ENCODE assay signal across 26 cellular contexts in the genomic region with DNA sequence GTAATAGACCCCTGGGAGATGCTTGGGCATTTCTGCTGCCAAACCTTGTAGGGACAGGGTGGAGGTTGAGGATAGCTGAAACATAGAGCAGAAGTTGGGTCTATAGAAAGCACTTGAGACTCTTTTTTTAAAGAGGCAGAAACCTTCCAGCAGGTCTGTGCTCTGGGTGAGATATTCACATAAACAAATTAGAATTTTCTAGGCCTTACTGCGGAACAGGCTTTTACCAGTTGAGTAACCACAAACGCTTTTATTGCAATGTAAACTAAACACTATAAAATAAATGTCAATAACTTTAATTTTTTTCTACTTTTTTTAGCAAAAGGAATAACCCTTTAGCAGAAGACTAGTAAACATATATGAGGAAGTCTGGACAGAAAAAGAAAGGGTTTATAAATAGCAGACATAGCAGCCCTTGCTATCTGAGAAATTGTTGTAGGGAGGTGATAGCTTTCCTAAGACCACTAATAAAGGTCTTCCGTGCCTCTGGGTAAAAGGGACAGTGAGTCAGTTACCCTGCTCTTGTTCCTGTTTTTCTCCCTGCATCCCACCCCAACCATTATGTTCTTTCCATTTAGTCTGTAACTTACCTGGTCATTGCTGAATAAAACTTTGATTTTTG. TPM values are rescaled to one million over a fixed set of nuclear protein-coding genes. Genes with fewer than 3 reads are reported as not detected.
DNase-seq lines count a peak whose midpoint lies in the region; ATAC-seq and TF ChIP-seq lines count a peak whose summit lies in the region.
"Had no signal": no experiment of that assay in that cellular context is flagged by ENCODE, and none has a peak within 500 bp of the region (broad histone marks: within the 10 kb centered on the region; RNA-seq: fewer than 3 reads in every experiment).

No MANE protein-coding gene starts in this region.

- H3K27ac ChIP-seq in PC-3 (ENCODE audit: low read length) (peak overlapping the region; percentile 37), esophagus squamous epithelium (peak overlapping the region; percentile 34 to 77 (median 56)), transverse colon (peak overlapping the region; percentile 74 to 84 (median 80))

- H3K79me2 ChIP-seq in PC-3 (ENCODE audit: low read length) = no peaks in the 10 kb centered on the region

- no peaks in the 10 kb centered on the region for H4K20me1 ChIP-seq in PC-3 (ENCODE audit: low read length)

- H3K4me3 ChIP-seq in PC-3 (ENCODE audit: low read length) = no peak overlapping the region
- no peak overlapping the region for H3K4me3 ChIP-seq in esophagus squamous epithelium
- H3K4me3 ChIP-seq in mucosa of descending colon = no peak overlapping the region
- H3K4me3 ChIP-seq in transverse colon = no peak overlapping the region
- H3K4me3 ChIP-seq: ovary had no signal

- 50 to 64% methylated on average over 3 of the region's 3 CpGs for WGBS in esophagus squamous epithelium, 2 donors
- 25 to 28% methylated on average over 2 to 3 of the region's 3 CpGs for WGBS in transverse colon (ENCODE audit: low coverage in 1 of 2), 2 donors

- no peaks in the 10 kb centered on the region for H3K9me3 ChIP-seq in PC-3 (ENCODE audit: low read length)
- no peaks in the 10 kb centered on the region for H3K9me3 ChIP-seq in esophagus squamous epithelium
- H3K9me3 ChIP-seq in mucosa of descending colon = no peaks in the 10 kb centered on the region
- no peaks in the 10 kb centered on the region for H3K9me3 ChIP-seq in transverse colon
- H3K9me3 ChIP-seq: ovary had no signal

- no peaks in the 10 kb centered on the region for H3K36me3 ChIP-seq in PC-3 (ENCODE audit: low read depth, low read length)
- no peaks in the 10 kb centered on the region for H3K36me3 ChIP-seq in esophagus squamous epithelium
- H3K36me3 ChIP-seq in mucosa of descending colon (ENCODE audit: low read depth) = no peaks in the 10 kb centered on the region
- no peaks in the 10 kb centered on the region for H3K36me3 ChIP-seq in transverse colon
- H3K36me3 ChIP-seq: ovary had no signal

- no peak overlapping the region for H2AFZ ChIP-seq in PC-3 (ENCODE audit: low read length)

- intact Hi-C loops in PC-3 (cut with micrococcal nuclease) (no loop called here), esophagus squamous epithelium (cut with DNase I) (no loop called here), mucosa of descending colon (cut with DNase I, micrococcal nuclease) (no loop called here), transverse colon (cut with DNase I; ENCODE audit: low total_unique reads) (no loop called here)

- H3K27me3 ChIP-seq in PC-3 (ENCODE audit: low read length) (no peaks in the 10 kb centered on the region), esophagus squamous epithelium (no peaks in the 10 kb centered on the region), transverse colon (no peaks in the 10 kb centered on the region)
- H3K27me3 ChIP-seq: ovary had no signal

- no peaks in the 10 kb centered on the region for H3F3A ChIP-seq in PC-3 (ENCODE audit: low read length, unreplicated experiment)

- no peaks in the 10 kb centered on the region for H3K9me2 ChIP-seq in PC-3 (replicated peaks; ENCODE audit: low read length)

- DNase-seq in PC-3 = peak; percentile 26
- no peak for DNase-seq in esophagus squamous epithelium (lab: John Stamatoyannopoulos, UW)
- DNase-seq in mucosa of descending colon = no peak
- DNase-seq in transverse colon = no peak
- no peak for DNase-seq in iPS-NIHi7 (ENCODE audit: extremely low spot score)
- DNase-seq in NCI-H1105 (lab: John Stamatoyannopoulos, UW) = no peak
- no peak for DNase-seq in SHP77 (lab: John Stamatoyannopoulos, UW)
- DNase-seq: activated CD4-positive, alpha-beta T cell treated with anti-CD3 and anti-CD28 coated beads for 4 hours; activated naive CD4-positive, alpha-beta T cell; activated T-cell treated with anti-CD3 and anti-CD28 coated beads, Interleukin-2, amount 50 U/mL, for 4 hours; CD8-positive, alpha-beta T cell; GDM1; KG1; kidney; MV-4-11; natural killer cell; NCI-H187; NCI-H82; OCI-M1; SIG-M5; T-helper 1 cell had no signal

- in situ Hi-C loops in transverse colon (cut with MboI; ENCODE audit: low pct_ligation_motif_present in 1 of 4, low pct_unique_long_range_greater_than_20kb in 1 of 4, low sequenced_read_pairs in 3 of 4) = no loop called here

- no peak for TF ChIP-seq CTCF in PC-3 (conservative IDR thresholded peaks at IDR 0.05; ENCODE audit: low read depth, low read length)
- TF ChIP-seq CTCF in esophagus squamous epithelium (IDR thresholded peaks at IDR 0.05) = no peak
- no peak for TF ChIP-seq CTCF in mucosa of descending colon (IDR thresholded peaks at IDR 0.05)
- no peak for TF ChIP-seq CTCF in transverse colon (IDR thresholded peaks at IDR 0.05)

- ATAC-seq in PC-3 (no peak), mucosa of descending colon (peak; percentile 53), GM21515 (IDR thresholded peaks at IDR 0.05; ENCODE audit: unreplicated experiment) (no peak)
- ATAC-seq: activated T-cell treated with anti-CD3 and anti-CD28 coated beads, Interleukin-2, amount 50 U/mL, for 4 hours; CD8-positive, alpha-beta T cell; esophagus mucosa; natural killer cell had no signal

- TF ChIP-seq POLR2A in esophagus squamous epithelium (IDR thresholded peaks at IDR 0.05) = no peak
- TF ChIP-seq POLR2A in transverse colon (IDR thresholded peaks at IDR 0.05) = no peak

- CTCF ChIA-PET in PC-3 (lab: Charles Lee) = no interaction called here

- H3K4me1 ChIP-seq in PC-3 (ENCODE audit: insufficient read depth, low read length) (peaks cover 12% of the 10 kb centered on the region), esophagus squamous epithelium (peaks cover 0 to 11% (median 0%) of the 10 kb centered on the region in 3 donors), mucosa of descending colon (ENCODE audit: low read depth) (peaks cover 4% of the 10 kb centered on the region), transverse colon (peaks cover 11 to 31% (median 22%) of the 10 kb centered on the region in 4 donors)

- no peak overlapping the region for H3K9ac ChIP-seq in PC-3 (ENCODE audit: low read length)

- BruUV-seq in PC-3 (replicated peaks; lab: Mats Ljungman, UMichigan) = no TSS peak

- H3K4me2 ChIP-seq in PC-3 (ENCODE audit: low read length) = peak overlapping the region; percentile 65

- POLR2A ChIA-PET in PC-3 (lab: Charles Lee; ENCODE audit: unreplicated experiment) = no interaction called here

- TF ChIP-seq EP300 in transverse colon (IDR thresholded peaks at IDR 0.05; ENCODE audit: low read depth) = no peak

RNA-seq across cellular contexts. Expression of a gene that starts 38.7 kb away (rescaled TPM):
- 0.07 TPM in 1 of 2 replicates, not detected in the other for total RNA-seq in PC-3 (2014; rRNA removed)
- 10 to 100 TPM in 1 of 4 donors, 1 to 10 TPM in 2, under 1 TPM in 1; 0.91 to 37.0 (median 5.7) TPM for total RNA-seq in esophagus squamous epithelium
- total RNA-seq in mucosa of descending colon = 10 to 100 TPM; 13.6 to 26.2 (median 19.8) TPM
- 100 to 1,000 TPM in 1 of 4 donors, 10 to 100 TPM in 3; 16.2 to 338 (median 23.7) TPM for total RNA-seq in transverse colon
- total RNA-seq: activated CD8-positive, alpha-beta memory T cell treated with anti-CD3 and anti-CD28 coated beads for 36 hours; activated T-cell treated with anti-CD3 and anti-CD28 coated beads, Interleukin-2, amount 50 U/mL, for 4 hours; CD8-positive, alpha-beta T cell; HT-29; natural killer cell had no signal
